In genomic region chr11:44643207-44643606, GRCh38 we compare ENCODE assay signal across 27 cellular contexts.
"Had no signal": no experiment of that assay in that cellular context is flagged by ENCODE, and none has a peak within 500 bp of the region (broad histone marks: within the 10 kb centered on the region; RNA-seq: fewer than 3 reads in every experiment).

No MANE protein-coding gene starts in this region.

- H3K27ac Mint-ChIP-seq: nephron; neural progenitor cell; progenitor cell of endocrine pancreas; stimulated activated effector memory CD8-positive, alpha-beta T cell treated with anti-CD3 and anti-CD28 coated beads, Interleukin-12 subunit alpha, Interleukin-12 subunit beta, amount 100 ng/mL, for 72 hours; stimulated activated naive B cell treated with anti-CD40 and anti-IgM and Interleukin-4, amounts not matched to agents 10 μg/mL and 1 μg/mL and 100 μg/mL, for 72 hours; stimulated activated naive CD8-positive, alpha-beta T cell treated with anti-CD3 and anti-CD28 coated beads, Interleukin-15, Interleukin-2, amounts not matched to agents 100 ng/mL and 50 ng/mL, for 24 hours had no signal

- ATAC-seq: psoas muscle; right cardiac atrium; right lobe of liver; stimulated activated effector memory CD8-positive, alpha-beta T cell treated with anti-CD3 and anti-CD28 coated beads, Interleukin-12 subunit alpha, Interleukin-12 subunit beta, amount 100 ng/mL, for 72 hours; stimulated activated naive B cell treated with anti-CD40 and anti-IgM and Interleukin-4, amounts not matched to agents 10 μg/mL and 1 μg/mL and 100 μg/mL, for 72 hours had no signal

- H3K4me3 Mint-ChIP-seq: nephron; neural progenitor cell; stimulated activated effector memory CD8-positive, alpha-beta T cell treated with anti-CD3 and anti-CD28 coated beads, Interleukin-12 subunit alpha, Interleukin-12 subunit beta, amount 100 ng/mL, for 72 hours; stimulated activated naive B cell treated with anti-CD40 and anti-IgM and Interleukin-4, amounts not matched to agents 10 μg/mL and 1 μg/mL and 100 μg/mL, for 72 hours; stimulated activated naive CD8-positive, alpha-beta T cell treated with anti-CD3 and anti-CD28 coated beads, Interleukin-15, Interleukin-2, amounts not matched to agents 100 ng/mL and 50 ng/mL, for 24 hours had no signal

- H3K9me3 ChIP-seq: ovary, right lobe of liver, sigmoid colon, thyroid gland, vagina had no signal

- H3K4me1 ChIP-seq: neural progenitor cell, parathyroid adenoma, psoas muscle, right lobe of liver, sigmoid colon, stomach, thyroid gland, tibial nerve, vagina had no signal

- H3K27me3 ChIP-seq: neural progenitor cell, ovary, right lobe of liver, sigmoid colon, stomach, thyroid gland, tibial nerve, upper lobe of left lung, vagina had no signal

- H3K36me3 ChIP-seq: neural progenitor cell, ovary, right lobe of liver, sigmoid colon, stomach, thoracic aorta, thyroid gland, tibial nerve, upper lobe of left lung, vagina had no signal

- H3K27ac ChIP-seq: neural progenitor cell, ovary, parathyroid adenoma, psoas muscle, right lobe of liver, sigmoid colon, stomach, thoracic aorta, thyroid gland, tibial nerve, upper lobe of left lung, vagina had no signal

- H3K9ac ChIP-seq: neural progenitor cell, parathyroid adenoma had no signal

- H3K4me3 ChIP-seq: neural progenitor cell, ovary, psoas muscle, right lobe of liver, sigmoid colon, stomach, thoracic aorta, thyroid gland, tibial nerve, upper lobe of left lung, vagina had no signal

- H3K36me3 Mint-ChIP-seq: neural progenitor cell; stimulated activated effector memory CD8-positive, alpha-beta T cell treated with anti-CD3 and anti-CD28 coated beads, Interleukin-12 subunit alpha, Interleukin-12 subunit beta, amount 100 ng/mL, for 72 hours had no signal

- H3K4me1 Mint-ChIP-seq: nephron; neural progenitor cell; stimulated activated naive B cell treated with anti-CD40 and anti-IgM and Interleukin-4, amounts not matched to agents 10 μg/mL and 1 μg/mL and 100 μg/mL, for 72 hours had no signal

- H3K27me3 Mint-ChIP-seq: progenitor cell of endocrine pancreas had no signal

- DNase-seq: occipital lobe; ovary; posterior cingulate gyrus; psoas muscle; right cardiac atrium; right lobe of liver; sigmoid colon; small intestine; stimulated activated CD4-positive, alpha-beta T cell treated with anti-CD3 and anti-CD28 coated beads, Interleukin-15, amount 100 ng/mL, for 24 hours; stimulated activated CD4-positive, alpha-beta T cell treated with anti-CD3 and anti-CD28 coated beads, Interleukin-2, amount 100 ng/mL, for 24 hours; stimulated activated CD4-positive, alpha-beta T cell treated with anti-CD3 and anti-CD28 coated beads, Interleukin-2, amount 100 ng/mL, for 48 hours; stimulated activated CD4-positive, alpha-beta T cell treated with anti-CD3 and anti-CD28 coated beads, Interleukin-4, amount 100 ng/mL, for 24 hours; stimulated activated naive B cell treated with anti-CD40 and anti-IgM and Interleukin-4, amounts not matched to agents 10 μg/mL and 1 μg/mL and 100 μg/mL, for 72 hours; stimulated activated naive CD4-positive, alpha-beta T cell treated with Interleukin-2 at 50 U/mL for 16 hours; stomach; thyroid gland; trophoblast cell; upper lobe of left lung had no signal
